ENCODE assay signal across 8 cellular contexts in genomic region chr10:114822771-114823463, GRCh38. TPM values are rescaled to one million over a fixed set of nuclear protein-coding genes. Genes with fewer than 3 reads are reported as not detected.
DNase-seq lines count a peak whose midpoint lies in the region; ATAC-seq and TF ChIP-seq lines count a peak whose summit lies in the region.

No MANE protein-coding gene starts in this region.

- intact Hi-C loops in esophagus squamous epithelium (cut with DNase I) = no loop called here
- intact Hi-C loops in natural killer cell (cut with micrococcal nuclease) = loop anchor here (5.0 to 10.0 kb wide), 2 partner anchors 278 to 651 kb away; partner anchors contain the start of gene CCDC186

- no peaks in the 10 kb centered on the region for H3K9me2 ChIP-seq in GM23248 (ENCODE audit: insufficient read depth)

- H3K27ac Mint-ChIP-seq in natural killer cell = peak overlapping the region; percentile 94 to 95

- H2AFZ ChIP-seq in GM23248 = peak overlapping the region; percentile 45

- no peaks in the 10 kb centered on the region for H3K9me3 ChIP-seq in GM23248 (ENCODE audit: low read depth)
- H3K9me3 ChIP-seq in SK-N-MC (ENCODE audit: low read depth, low read length) = no peaks in the 10 kb centered on the region
- H3K9me3 ChIP-seq in esophagus squamous epithelium = no peaks in the 10 kb centered on the region

- peak overlapping the region; percentile 96 for H3K4me2 ChIP-seq in GM23248 (ENCODE audit: unreplicated experiment)

- peak overlapping the region; percentile 94 for H3K4me3 Mint-ChIP-seq in natural killer cell

- H3K36me3 ChIP-seq in GM23248 (ENCODE audit: low read depth) (no peaks in the 10 kb centered on the region), SK-N-MC (ENCODE audit: insufficient read depth, low read length) (no peaks in the 10 kb centered on the region), esophagus squamous epithelium (no peaks in the 10 kb centered on the region)

- H3K4me1 Mint-ChIP-seq in natural killer cell = peaks cover 35 to 36% of the 10 kb centered on the region in 2 donors

- peak overlapping the region; percentile 90 for H3K4me3 ChIP-seq in GM23248
- H3K4me3 ChIP-seq in SK-N-MC = peak overlapping the region; percentile 85
- H3K4me3 ChIP-seq in esophagus squamous epithelium = peak overlapping the region; percentile 62 to 93 (median 76)

- no peaks in the 10 kb centered on the region for H3K27me3 ChIP-seq in GM23248 (replicated peaks; ENCODE audit: insufficient read depth)
- no peaks in the 10 kb centered on the region for H3K27me3 ChIP-seq in esophagus squamous epithelium

- H3K79me2 ChIP-seq in GM23248 (ENCODE audit: insufficient read depth) = peaks cover 51% of the 10 kb centered on the region

- TF ChIP-seq CTCF in esophagus squamous epithelium (IDR thresholded peaks at IDR 0.05) (no peak), natural killer cell (IDR thresholded peaks at IDR 0.05) (no peak)

- TF ChIP-seq POLR2A in esophagus squamous epithelium (IDR thresholded peaks at IDR 0.05) = peak in 1 of 4 donors; percentile 35

- peaks cover 13% of the 10 kb centered on the region for H4K20me1 ChIP-seq in GM23248 (ENCODE audit: insufficient read depth)

- peak overlapping the region; percentile 98 for H3K27ac ChIP-seq in GM23248
- H3K27ac ChIP-seq in SK-N-MC = peak overlapping the region; percentile 85
- peak overlapping the region; percentile 92 to 98 (median 94) for H3K27ac ChIP-seq in esophagus squamous epithelium

- peaks cover 45% of the 10 kb centered on the region for H3F3A ChIP-seq in GM23248 (ENCODE audit: insufficient read depth)

- WGBS in GM23248 (ENCODE audit: low coverage in 1 of 2, low lambda C conversion rate in 2 of 2, missing lambda C conversion rate in 2 of 2), 2 experiments = 2 to 3% methylated on average over 5 of the region's 5 CpGs
- 0 to 3% methylated on average over 5 of the region's 5 CpGs for WGBS in esophagus squamous epithelium, 2 donors

- peaks cover 0 to 3% of the 10 kb centered on the region in 2 donors for H3K27me3 Mint-ChIP-seq in natural killer cell (ENCODE audit: low read depth in 2 of 2)

- no peaks in the 10 kb centered on the region for H3K36me3 Mint-ChIP-seq in natural killer cell

- in situ Hi-C loops in GM23248 (cut with MboI) = no loop called here

- peak; percentile 16 for DNase-seq in CD1c-positive myeloid dendritic cell (ENCODE audit: extremely low spot score)
- peak; percentile 70 for DNase-seq in GM23248
- peak; percentile 24 for DNase-seq in SK-N-MC (ENCODE audit: low read depth, low spot score)
- no peak for DNase-seq in esophagus squamous epithelium (lab: John Stamatoyannopoulos, UW)
- no peak for DNase-seq in natural killer cell
- DNase-seq in OCI-M2 (lab: John Stamatoyannopoulos, UW; ENCODE audit: unreplicated experiment) = no peak

- ATAC-seq in natural killer cell (peak in 1 of 3 donors; percentile 0), GM19463 (IDR thresholded peaks at IDR 0.05; ENCODE audit: unreplicated experiment) (no peak), GM19467 (IDR thresholded peaks at IDR 0.05; ENCODE audit: unreplicated experiment) (no peak)

- H3K9ac ChIP-seq in GM23248 (peak overlapping the region; percentile 98), SK-N-MC (ENCODE audit: insufficient read length) (peak overlapping the region; percentile 85)

- H3K4me1 ChIP-seq in GM23248 (ENCODE audit: insufficient read depth) (peaks cover 38% of the 10 kb centered on the region), esophagus squamous epithelium (peaks cover 9 to 48% (median 31%) of the 10 kb centered on the region in 3 donors)

- H3K9me3 Mint-ChIP-seq in natural killer cell = no peaks in the 10 kb centered on the region

RNA-seq across cellular contexts. Expression of gene FHIP2A, which starts 1.3 kb away (rescaled TPM):
- 24.6 and 26.4 TPM in 2 replicates for total RNA-seq in GM23248 (2014; rRNA removed; shearing (Covaris generic))
- 19.6 and 22.3 TPM in 2 replicates for polyA plus RNA-seq in GM23248 (2016; fragmentation: Nextera tagmentation; extraction: Ambion mirVana)
- total RNA-seq in esophagus squamous epithelium (10 to 100 TPM in 1 of 4 donors, 1 to 10 TPM in 3; 4.8 to 16.2 (median 9.0) TPM), natural killer cell (10 to 100 TPM; 36.0 to 42.4 (median 39.5) TPM)

Comparison
In these comparisons a context has a peak if more than half of its experiments do, and no peak if none do; other contexts are left out.
1. DNase-seq: peak in CD1c-positive myeloid dendritic cell (single experiment), GM23248 (single experiment) and SK-N-MC (single experiment); none in esophagus squamous epithelium (single experiment), natural killer cell (single experiment) and OCI-M2 (single experiment).
2. Peak in every context shown above with its lines, with median percentiles within 50 percentile points of each other: H3K27ac ChIP-seq and H3K4me3 ChIP-seq.